ENCODE assay signal across 8 cellular contexts in genomic region chr2:181892795-181893435, GRCh38. TPM values are rescaled to one million over a fixed set of nuclear protein-coding genes. Genes with fewer than 3 reads are reported as not detected.
A peak's percentile ranks its signal among the peaks of the same experiment; 100 is the strongest.
DNase-seq lines count a peak whose midpoint lies in the region; ATAC-seq, FAIRE-seq and TF ChIP-seq lines count a peak whose summit lies in the region.

No MANE protein-coding gene starts in this region.

- peak overlapping the region in 4 of 6 donors; percentile 36 to 92 (median 82) for H3K27ac Mint-ChIP-seq in naive B cell

- ATAC-seq in naive B cell (ENCODE audit: low read depth in 2 of 2) (no peak), HG03432 (IDR thresholded peaks at IDR 0.05; ENCODE audit: unreplicated experiment) (no peak), HG03095 (IDR thresholded peaks at IDR 0.05; ENCODE audit: unreplicated experiment) (no peak)

- H3K27me3 Mint-ChIP-seq in naive B cell, result peaks cover 0 to 13% (median 0%) of the 10 kb centered on the region in 3 donors

- peaks cover 18 to 21% (median 21%) of the 10 kb centered on the region in 3 donors for H3K4me1 Mint-ChIP-seq in naive B cell

- peak overlapping the region; percentile 91 to 99 (median 96) for H3K4me3 Mint-ChIP-seq in naive B cell

- no peaks in the 10 kb centered on the region for H3K9me3 Mint-ChIP-seq in naive B cell

- no peaks in the 10 kb centered on the region for H3K36me3 Mint-ChIP-seq in naive B cell

- H3K4me3 ChIP-seq in NB4 (ENCODE audit: low read depth, low read length), result peak overlapping the region; percentile 82

- TF ChIP-seq POLR2A in NB4 (IDR thresholded peaks at IDR 0.05; ENCODE audit: extremely low read depth, insufficient read length), result no peak

- FAIRE-seq in D721Med (lab: Jason Lieb, UNC), result no peak

- TF ChIP-seq CTCF in NB4 (IDR thresholded peaks at IDR 0.05; ENCODE audit: low read depth, low read length) (no peak), D721Med (IDR thresholded peaks at IDR 0.05; ENCODE audit: insufficient read depth, missing control alignments) (no peak)

- DNase-seq in ELR (ENCODE audit: low read depth), result peak; percentile 53
- DNase-seq in NB4 (ENCODE audit: low read depth), result no peak
- DNase-seq in dedifferentiated amniotic fluid mesenchymal stem cell (ENCODE audit: extremely low spot score), result peak; percentile 30
- DNase-seq in naive B cell, result no peak
- DNase-seq in D721Med (ENCODE audit: insufficient read length, low spot score), result no peak
- DNase-seq in NOMO-1 treated with dmso at 0.1 percent for 144 hours (lab: John Stamatoyannopoulos, UW; ENCODE audit: unreplicated experiment), result no peak

RNA-seq across cellular contexts. Expression of gene ITPRID2, which starts 1.4 kb away (rescaled TPM):
- 1 to 10 TPM in 5 of 6 donors, not detected in 1; 3.2 to 5.5 (median 4.4) TPM for polyA plus RNA-seq in naive B cell (ENCODE audit: low read depth in 6 of 6)

Comparison
In these comparisons a context has a peak if more than half of its experiments do, and no peak if none do; other contexts are left out.
1. DNase-seq: peak in ELR (single experiment) and dedifferentiated amniotic fluid mesenchymal stem cell (single experiment); none in NB4 (single experiment), naive B cell (single experiment), D721Med (single experiment) and NOMO-1 treated with dmso at 0.1 percent for 144 hours (single experiment).